Comparison of ENCODE assay signal across 10 cellular contexts in genomic region chr20:4998160-4998651, GRCh38. TPM values are rescaled to one million over a fixed set of nuclear protein-coding genes. Genes with fewer than 3 reads are reported as not detected.
DNase-seq lines count a peak whose midpoint lies in the region; ATAC-seq and TF ChIP-seq lines count a peak whose summit lies in the region.
"Had no signal": no experiment of that assay in that cellular context is flagged by ENCODE, and none has a peak within 500 bp of the region (broad histone marks: within the 10 kb centered on the region; RNA-seq: fewer than 3 reads in every experiment).

No MANE protein-coding gene starts in this region.

- H3K4me3 Mint-ChIP-seq in T-helper 1 cell treated with Interleukin-12 subunit alpha and Interleukin-12 subunit beta and Interleukin-4 antibody, amounts not matched to agents 30 μg/mL and 1 μg/mL, for 36 hours, result no peak overlapping the region
- H3K4me3 Mint-ChIP-seq in activated T-helper 1 cell treated with anti-CD3 and anti-CD28 coated beads, Interleukin-12 subunit alpha, Interleukin-12 subunit beta, Interleukin-2, Interleukin-4 antibody, amounts not matched to agents 30 ng/mL and 10 ng/mL and 1 ng/mL, durations not matched to agents 14 hours and 24 hours and 36 hours, result peak overlapping the region; percentile 16
- no peak overlapping the region for H3K4me3 Mint-ChIP-seq in osteocyte (ENCODE audit: unreplicated experiment)

- TF ChIP-seq CTCF in osteocyte (IDR thresholded peaks at IDR 0.05), result peak; percentile 15

- H3K9me3 Mint-ChIP-seq in T-helper 1 cell treated with Interleukin-12 subunit alpha and Interleukin-12 subunit beta and Interleukin-4 antibody, amounts not matched to agents 30 μg/mL and 1 μg/mL, for 36 hours, result no peaks in the 10 kb centered on the region
- H3K9me3 Mint-ChIP-seq in activated T-helper 1 cell treated with anti-CD3 and anti-CD28 coated beads, Interleukin-12 subunit alpha, Interleukin-12 subunit beta, Interleukin-2, Interleukin-4 antibody, amounts not matched to agents 30 ng/mL and 10 ng/mL and 1 ng/mL, durations not matched to agents 14 hours and 24 hours and 36 hours, result no peaks in the 10 kb centered on the region
- no peaks in the 10 kb centered on the region for H3K9me3 Mint-ChIP-seq in osteocyte (ENCODE audit: unreplicated experiment)

- intact Hi-C loops in activated T-helper 1 cell treated with anti-CD3 and anti-CD28 coated beads, Interleukin-12 subunit alpha, Interleukin-12 subunit beta, Interleukin-2, Interleukin-4 antibody, amounts not matched to agents 30 ng/mL and 10 ng/mL and 1 ng/mL, durations not matched to agents 14 hours and 24 hours and 36 hours (cut with micrococcal nuclease), result no loop called here

- peak; percentile 51 for ATAC-seq in HG03442 (IDR thresholded peaks at IDR 0.05; ENCODE audit: unreplicated experiment)
- ATAC-seq in HG03342 (IDR thresholded peaks at IDR 0.05; ENCODE audit: unreplicated experiment), result no peak

- peak overlapping the region; percentile 61 for H3K27ac Mint-ChIP-seq in T-helper 1 cell treated with Interleukin-12 subunit alpha and Interleukin-12 subunit beta and Interleukin-4 antibody, amounts not matched to agents 30 μg/mL and 1 μg/mL, for 36 hours
- H3K27ac Mint-ChIP-seq in activated T-helper 1 cell treated with anti-CD3 and anti-CD28 coated beads, Interleukin-12 subunit alpha, Interleukin-12 subunit beta, Interleukin-2, Interleukin-4 antibody, amounts not matched to agents 30 ng/mL and 10 ng/mL and 1 ng/mL, durations not matched to agents 14 hours and 24 hours and 36 hours, result no peak overlapping the region
- H3K27ac Mint-ChIP-seq in osteocyte (ENCODE audit: unreplicated experiment), result no peak overlapping the region

- peaks cover 3% of the 10 kb centered on the region for H3K36me3 Mint-ChIP-seq in T-helper 1 cell treated with Interleukin-12 subunit alpha and Interleukin-12 subunit beta and Interleukin-4 antibody, amounts not matched to agents 30 μg/mL and 1 μg/mL, for 36 hours (ENCODE audit: low read depth)
- H3K36me3 Mint-ChIP-seq in activated T-helper 1 cell treated with anti-CD3 and anti-CD28 coated beads, Interleukin-12 subunit alpha, Interleukin-12 subunit beta, Interleukin-2, Interleukin-4 antibody, amounts not matched to agents 30 ng/mL and 10 ng/mL and 1 ng/mL, durations not matched to agents 14 hours and 24 hours and 36 hours (ENCODE audit: low read depth), result peaks cover 9% of the 10 kb centered on the region
- no peaks in the 10 kb centered on the region for H3K36me3 Mint-ChIP-seq in osteocyte (ENCODE audit: unreplicated experiment)

- H3K27me3 Mint-ChIP-seq in T-helper 1 cell treated with Interleukin-12 subunit alpha and Interleukin-12 subunit beta and Interleukin-4 antibody, amounts not matched to agents 30 μg/mL and 1 μg/mL, for 36 hours (ENCODE audit: low read depth), result peaks cover 5% of the 10 kb centered on the region
- no peaks in the 10 kb centered on the region for H3K27me3 Mint-ChIP-seq in activated T-helper 1 cell treated with anti-CD3 and anti-CD28 coated beads, Interleukin-12 subunit alpha, Interleukin-12 subunit beta, Interleukin-2, Interleukin-4 antibody, amounts not matched to agents 30 ng/mL and 10 ng/mL and 1 ng/mL, durations not matched to agents 14 hours and 24 hours and 36 hours (ENCODE audit: insufficient read depth)
- H3K27me3 Mint-ChIP-seq in osteocyte (ENCODE audit: unreplicated experiment), result no peaks in the 10 kb centered on the region

- no peak for DNase-seq in T-helper 1 cell
- DNase-seq in activated T-helper 1 cell treated with anti-CD3 and anti-CD28 coated beads, Interleukin-12 subunit alpha, Interleukin-12 subunit beta, Interleukin-2, Interleukin-4 antibody, amounts not matched to agents 30 ng/mL and 10 ng/mL and 1 ng/mL, durations not matched to agents 14 hours and 24 hours and 36 hours (ENCODE audit: low spot score), result no peak
- DNase-seq in osteocyte (ENCODE audit: extremely low spot score, unreplicated experiment), result no peak
- no peak for DNase-seq in cerebellum (ENCODE audit: low spot score)
- no peak for DNase-seq in D341Med (ENCODE audit: low spot score)
- DNase-seq: NCI-H1048, SHP77 had no signal

- peaks cover 34% of the 10 kb centered on the region for H3K4me1 Mint-ChIP-seq in T-helper 1 cell treated with Interleukin-12 subunit alpha and Interleukin-12 subunit beta and Interleukin-4 antibody, amounts not matched to agents 30 μg/mL and 1 μg/mL, for 36 hours (ENCODE audit: low read depth)
- H3K4me1 Mint-ChIP-seq in activated T-helper 1 cell treated with anti-CD3 and anti-CD28 coated beads, Interleukin-12 subunit alpha, Interleukin-12 subunit beta, Interleukin-2, Interleukin-4 antibody, amounts not matched to agents 30 ng/mL and 10 ng/mL and 1 ng/mL, durations not matched to agents 14 hours and 24 hours and 36 hours (ENCODE audit: low read depth), result peaks cover 29% of the 10 kb centered on the region
- H3K4me1 Mint-ChIP-seq in osteocyte (ENCODE audit: unreplicated experiment), result peaks cover 22% of the 10 kb centered on the region

RNA-seq across cellular contexts. Expression of gene SLC23A2, which starts 3.1 kb away (rescaled TPM):
- total RNA-seq in activated T-helper 1 cell treated with anti-CD3 and anti-CD28 coated beads, Interleukin-12 subunit alpha, Interleukin-12 subunit beta, Interleukin-2, Interleukin-4 antibody, amounts not matched to agents 30 ng/mL and 10 ng/mL and 1 ng/mL, durations not matched to agents 14 hours and 24 hours and 36 hours, result 28.5 and 31.5 TPM in 2 replicates
- total RNA-seq in osteocyte, result 22.2 and 23.1 TPM in 2 replicates
- 47.6 TPM for total RNA-seq in cerebellum
